24 cellular contexts compared by ENCODE assay signal in genomic region chr12:116242740-116243139, GRCh38.
"Had no signal": no experiment of that assay in that cellular context is flagged by ENCODE, and none has a peak within 500 bp of the region (broad histone marks: within the 10 kb centered on the region; RNA-seq: fewer than 3 reads in every experiment).

No MANE protein-coding gene starts in this region.

- H3K9me3 Mint-ChIP-seq: activated B cell treated with CpG ODN at 0.5 μM for 24 hours; activated CD4-positive, alpha-beta memory T cell treated with anti-CD3 and anti-CD28 coated beads for 36 hours; activated CD4-positive, alpha-beta T cell treated with anti-CD3 and anti-CD28 coated beads, Interleukin-2, amount 10 ng/mL, durations not matched to agents 24 days and 14 days; activated naive CD8-positive, alpha-beta T cell treated with anti-CD3 and anti-CD28 coated beads, Interleukin-2, amount 10 ng/mL, durations not matched to agents 7 days and 5 days; activated T-cell treated with anti-CD3 and anti-CD28 coated beads, Interleukin-2, amount 50 U/mL, for 72 hours had no signal

- H3K27me3 ChIP-seq: adrenal gland had no signal

- ATAC-seq: activated T-cell treated with anti-CD3 and anti-CD28 coated beads, Interleukin-2, amount 50 U/mL, for 72 hours; PC-3 had no signal

- H3K27ac ChIP-seq: adrenal gland had no signal

- DNase-seq: activated B cell treated with CpG ODN at 0.5 μM for 24 hours; activated CD4-positive, alpha-beta memory T cell treated with anti-CD3 and anti-CD28 coated beads for 36 hours; activated CD4-positive, alpha-beta T cell treated with anti-CD3 and anti-CD28 coated beads for 1 hour; activated CD4-positive, alpha-beta T cell treated with anti-CD3 and anti-CD28 coated beads, Interleukin-2, amount 10 ng/mL, durations not matched to agents 24 days and 14 days; activated CD8-positive, alpha-beta memory T cell treated with anti-CD3 and anti-CD28 coated beads, Interleukin-2, amount 50 U/mL, for 4 hours; activated naive CD8-positive, alpha-beta T cell treated with anti-CD3 and anti-CD28 coated beads, Interleukin-2, amount 10 ng/mL, durations not matched to agents 7 days and 5 days; activated T-cell treated with anti-CD3 and anti-CD28 coated beads, Interleukin-2, amount 50 U/mL, for 72 hours; adrenal gland; anterior cingulate cortex; caudate nucleus; Karpas-422; MM.1S; NCI-H1105; NCI-H1436; NCI-H1694 treated with DMSO at 0.1 percent for 48 hours; NCI-H2029 treated with DMSO at 0.1 percent for 48 hours; NCI-H345; NCI-H510A treated with DMSO at 0.1 percent for 48 hours; NK-92 treated with Interleukin-12 subunit alpha and Interleukin-12 subunit beta, amount 100 ng/mL, for 24 hours; PC-3; SHP77; T-helper 2 cell; T1000 had no signal

- H3K36me3 ChIP-seq: adrenal gland had no signal

- H3K9me3 ChIP-seq: adrenal gland had no signal

- H3K4me3 Mint-ChIP-seq: activated B cell treated with CpG ODN at 0.5 μM for 24 hours; activated CD4-positive, alpha-beta memory T cell treated with anti-CD3 and anti-CD28 coated beads for 36 hours; activated CD4-positive, alpha-beta T cell treated with anti-CD3 and anti-CD28 coated beads, Interleukin-2, amount 10 ng/mL, durations not matched to agents 24 days and 14 days; activated naive CD8-positive, alpha-beta T cell treated with anti-CD3 and anti-CD28 coated beads, Interleukin-2, amount 10 ng/mL, durations not matched to agents 7 days and 5 days had no signal

- H3K27ac Mint-ChIP-seq: activated CD4-positive, alpha-beta memory T cell treated with anti-CD3 and anti-CD28 coated beads for 36 hours; activated CD4-positive, alpha-beta T cell treated with anti-CD3 and anti-CD28 coated beads, Interleukin-2, amount 10 ng/mL, durations not matched to agents 24 days and 14 days; activated naive CD8-positive, alpha-beta T cell treated with anti-CD3 and anti-CD28 coated beads, Interleukin-2, amount 10 ng/mL, durations not matched to agents 7 days and 5 days had no signal

- H3K27me3 Mint-ChIP-seq: activated B cell treated with CpG ODN at 0.5 μM for 24 hours; activated CD4-positive, alpha-beta memory T cell treated with anti-CD3 and anti-CD28 coated beads for 36 hours; activated CD4-positive, alpha-beta T cell treated with anti-CD3 and anti-CD28 coated beads, Interleukin-2, amount 10 ng/mL, durations not matched to agents 24 days and 14 days; activated naive CD8-positive, alpha-beta T cell treated with anti-CD3 and anti-CD28 coated beads, Interleukin-2, amount 10 ng/mL, durations not matched to agents 7 days and 5 days had no signal

- H3K4me3 ChIP-seq: adrenal gland, K562 had no signal

- H3K36me3 Mint-ChIP-seq: activated CD4-positive, alpha-beta memory T cell treated with anti-CD3 and anti-CD28 coated beads for 36 hours had no signal
